Comparison of ENCODE assay signal across 2 cellular contexts in genomic region chr5:5348135-5348534, GRCh38.
TF ChIP-seq lines count a peak whose summit lies in the region.

No MANE protein-coding gene starts in this region.

TF ChIP-seq in WTC11, 78 proteins besides CTCF, POLR2A, EP300 and RAD21 (continued from another document):
- TF ChIP-seq, protein P1, sequence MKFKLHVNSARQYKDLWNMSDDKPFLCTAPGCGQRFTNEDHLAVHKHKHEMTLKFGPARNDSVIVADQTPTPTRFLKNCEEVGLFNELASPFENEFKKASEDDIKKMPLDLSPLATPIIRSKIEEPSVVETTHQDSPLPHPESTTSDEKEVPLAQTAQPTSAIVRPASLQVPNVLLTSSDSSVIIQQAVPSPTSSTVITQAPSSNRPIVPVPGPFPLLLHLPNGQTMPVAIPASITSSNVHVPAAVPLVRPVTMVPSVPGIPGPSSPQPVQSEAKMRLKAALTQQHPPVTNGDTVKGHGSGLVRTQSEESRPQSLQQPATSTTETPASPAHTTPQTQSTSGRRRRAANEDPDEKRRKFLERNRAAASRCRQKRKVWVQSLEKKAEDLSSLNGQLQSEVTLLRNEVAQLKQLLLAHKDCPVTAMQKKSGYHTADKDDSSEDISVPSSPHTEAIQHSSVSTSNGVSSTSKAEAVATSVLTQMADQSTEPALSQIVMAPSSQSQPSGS (CRISPR knock-in tag; IDR thresholded peaks at IDR 0.05; ENCODE audit: borderline replicate concordance, low read depth), result no peak
- TF ChIP-seq ZSCAN18 (CRISPR knock-in tag; IDR thresholded peaks at IDR 0.05) (no peak), RORB (CRISPR knock-in tag; IDR thresholded peaks at IDR 0.05) (no peak), RELA (CRISPR knock-in tag; IDR thresholded peaks at IDR 0.05; ENCODE audit: borderline replicate concordance) (no peak), ZBTB21 (CRISPR knock-in tag; IDR thresholded peaks at IDR 0.05; ENCODE audit: borderline replicate concordance) (no peak)
TF ChIP-seq in WTC11: peak in this region for 0.

TF ChIP-seq in HepG2, 621 proteins besides CTCF, POLR2A, EP300 and RAD21 (continued from another document):
- TF ChIP-seq KIAA2018 (CRISPR knock-in tag; IDR thresholded peaks at IDR 0.05; ENCODE audit: borderline replicate concordance) (no peak), NR2F2 (IDR thresholded peaks at IDR 0.05; ENCODE audit: borderline replicate concordance, low read depth) (no peak), ZNF512B (CRISPR knock-in tag; IDR thresholded peaks at IDR 0.05; ENCODE audit: borderline replicate concordance) (no peak), ATF7 (IDR thresholded peaks at IDR 0.05) (no peak), ATF7 (CRISPR knock-in tag; IDR thresholded peaks at IDR 0.05) (no peak), KDM1A (CRISPR knock-in tag; IDR thresholded peaks at IDR 0.05) (no peak), ADNP (CRISPR knock-in tag; IDR thresholded peaks at IDR 0.05) (no peak), ZBTB49 (CRISPR knock-in tag; IDR thresholded peaks at IDR 0.05; ENCODE audit: borderline replicate concordance) (no peak), ZNF781 (CRISPR knock-in tag; IDR thresholded peaks at IDR 0.05; ENCODE audit: borderline replicate concordance, not compliant biosample characterization) (no peak)
- TF ChIP-seq, protein P2, sequence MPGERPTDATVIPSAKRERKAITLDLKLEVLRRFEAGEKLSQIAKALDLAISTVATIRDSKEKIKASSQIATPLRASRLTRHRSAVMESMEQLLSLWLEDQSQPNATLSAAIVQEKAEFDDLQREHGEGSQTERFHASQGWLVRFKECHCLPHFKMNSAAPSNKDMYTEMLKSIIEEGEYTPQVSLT (CRISPR knock-in tag; IDR thresholded peaks at IDR 0.05; ENCODE audit: borderline replicate concordance, low read depth), result no peak
